8 cellular contexts compared by ENCODE assay signal in genomic region chr19:12994701-12995595, GRCh38. TPM values are rescaled to one million over a fixed set of nuclear protein-coding genes. Genes with fewer than 3 reads are reported as not detected.
DNase-seq lines count a peak whose midpoint lies in the region; ATAC-seq and TF ChIP-seq lines count a peak whose summit lies in the region.

NFIX (plus strand) TSS chr19:12995475; CDS start chr19:12995838, 363 bp downstream.

- peak within 1 kb of the TSS; percentile 59 for H3K4me3 ChIP-seq in GM06990 (replicated peaks; ENCODE audit: low read depth, low read length)
- H3K4me3 ChIP-seq in esophagus (ENCODE audit: low read depth in 1 of 2, low read length in 2 of 2): peak within 1 kb of the TSS; percentile 88 to 97
- peak within 1 kb of the TSS; percentile 72 to 89 for H3K4me3 ChIP-seq in muscle layer of duodenum (ENCODE audit: low read depth in 1 of 2, low read length in 2 of 2)

- no peaks in the 10 kb centered on the region for H3K9me3 ChIP-seq in esophagus (ENCODE audit: control insufficient read depth in 2 of 2, insufficient read depth in 1 of 2, low read depth in 1 of 2, low read length in 1 of 2)
- no peaks in the 10 kb centered on the region for H3K9me3 ChIP-seq in muscle layer of duodenum (ENCODE audit: control insufficient read depth in 1 of 2, low read length in 2 of 2)

- H3K36me3 ChIP-seq in GM06990 (ENCODE audit: control insufficient read depth, insufficient read depth, low read length) (no peaks in the 10 kb centered on the region), esophagus (ENCODE audit: control insufficient read depth in 2 of 2, insufficient read depth in 2 of 2, low read length in 1 of 2) (peaks cover 0 to 10% of the 10 kb centered on the region in 2 donors), muscle layer of duodenum (ENCODE audit: control insufficient read depth in 1 of 2, insufficient read depth in 2 of 2, low read length in 2 of 2) (peaks cover 0 to 4% of the 10 kb centered on the region in 2 donors)

- DNase-seq in GM06990 (ENCODE audit: extremely low read depth, insufficient read length) (no peak), NOMO-1 treated with DMSO at 0.1 percent for 48 hours (lab: John Stamatoyannopoulos, UW; ENCODE audit: unreplicated experiment) (peak; percentile 61), stromal cell of bone marrow (ENCODE audit: low read depth) (peak; percentile 67), NCI-H1930 (lab: John Stamatoyannopoulos, UW) (no peak)
- DNase-seq in activated T-cell treated with anti-CD3 and anti-CD28 coated beads, Interleukin-2, amount 50 U/mL, for 48 hours: peak; percentile 66 to 67

- ATAC-seq in GM18867 (IDR thresholded peaks at IDR 0.05; ENCODE audit: unreplicated experiment): no peak

- TF ChIP-seq CTCF in GM06990 (IDR thresholded peaks at IDR 0.05; ENCODE audit: insufficient read depth, low read length, poor library complexity, severe bottlenecking): no peak

- H3K4me1 ChIP-seq in esophagus (ENCODE audit: control insufficient read depth in 2 of 2, insufficient read depth in 2 of 2, low read length in 1 of 2) (peaks cover 4 to 24% of the 10 kb centered on the region in 2 donors), muscle layer of duodenum (ENCODE audit: control insufficient read depth in 1 of 2, insufficient read depth in 2 of 2, low read length in 2 of 2) (peaks cover 0 to 24% of the 10 kb centered on the region in 2 donors)

- H3K27ac ChIP-seq in esophagus (ENCODE audit: low read depth in 2 of 2, low read length in 1 of 2) (peak within 1 kb of the TSS; percentile 89 to 92), muscle layer of duodenum (ENCODE audit: low read length) (peak within 1 kb of the TSS; percentile 31)

- 7 to 23% methylated on average over 26 to 81 of the region's 84 CpGs for WGBS in esophagus, 2 donors

- H3K27me3 ChIP-seq in GM06990 (replicated peaks; ENCODE audit: control insufficient read depth, insufficient read depth, low read length) (no peaks in the 10 kb centered on the region; the same call in none of the 2 replicates), esophagus (ENCODE audit: control insufficient read depth in 1 of 2, insufficient read depth in 2 of 2, low read length in 2 of 2) (no peaks in the 10 kb centered on the region), muscle layer of duodenum (ENCODE audit: low read depth, low read length) (no peaks in the 10 kb centered on the region)

RNA-seq across cellular contexts. Expression of gene NFIX, which starts in this region (rescaled TPM):
- polyA plus RNA-seq in esophagus: 10 to 100 TPM; 26.9 to 38.5 TPM

Comparison
In these comparisons a context has a peak if more than half of its experiments do, and no peak if none do; other contexts are left out.
1. DNase-seq: peak in NOMO-1 treated with DMSO at 0.1 percent for 48 hours (single experiment), activated T-cell treated with anti-CD3 and anti-CD28 coated beads, Interleukin-2, amount 50 U/mL, for 48 hours (2 of 2) and stromal cell of bone marrow (single experiment); none in GM06990 (single experiment) and NCI-H1930 (0 of 2).
2. Peak in every context shown above with its lines, with median percentiles within 50 percentile points of each other: H3K4me3 ChIP-seq.